Comparison of ENCODE assay signal across 9 cellular contexts in the genomic region with DNA sequence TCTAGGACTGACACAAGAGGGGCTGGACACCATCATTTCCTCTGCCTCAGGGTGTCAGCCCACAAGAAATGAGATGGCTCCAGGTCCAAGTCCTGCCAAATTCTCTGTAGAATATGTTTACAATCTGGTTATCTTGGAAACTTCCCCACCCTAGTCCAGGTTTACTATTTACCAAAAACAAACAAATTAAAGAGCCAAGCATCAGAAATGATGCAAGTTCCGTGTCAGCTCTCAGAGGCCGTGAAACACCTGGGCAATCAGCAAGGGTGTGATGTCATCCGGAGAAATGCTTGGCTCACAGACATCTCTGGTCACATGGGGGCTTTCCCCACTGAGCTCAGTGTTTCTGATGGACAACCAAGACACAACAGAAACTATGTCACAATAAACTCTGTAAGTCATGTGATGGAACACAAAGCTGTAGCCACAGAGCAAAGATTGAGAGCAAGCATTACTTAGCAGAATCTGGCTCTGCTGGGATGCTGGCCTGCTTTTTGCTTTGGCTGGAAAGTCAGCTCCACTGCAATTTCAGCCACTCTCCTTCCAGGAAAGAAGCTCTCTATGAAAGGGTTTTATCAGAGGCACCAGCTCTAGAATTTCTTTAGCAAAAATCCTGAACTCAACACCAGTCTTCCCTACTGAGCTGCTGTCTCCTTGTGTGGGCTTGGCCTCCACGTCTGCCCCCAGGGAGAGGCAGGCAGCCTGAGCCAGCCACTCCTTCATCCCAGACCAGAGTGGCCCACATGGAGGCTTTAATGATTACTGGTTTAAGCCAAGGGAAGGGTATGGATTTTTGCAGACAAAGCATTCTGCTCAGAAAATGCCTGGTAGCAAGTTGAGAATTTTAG. TPM values are rescaled to one million over a fixed set of nuclear protein-coding genes. Genes with fewer than 3 reads are reported as not detected.
DNase-seq lines count a peak whose midpoint lies in the region; ATAC-seq, FAIRE-seq and TF ChIP-seq lines count a peak whose summit lies in the region.
"Had no signal": no experiment of that assay in that cellular context is flagged by ENCODE, and none has a peak within 500 bp of the region (broad histone marks: within the 10 kb centered on the region; RNA-seq: fewer than 3 reads in every experiment).

No MANE protein-coding gene starts in this region.

- peak overlapping the region; percentile 75 for H3K27ac Mint-ChIP-seq in activated T-cell treated with anti-CD3 and anti-CD28 coated beads, Interleukin-2, amount 50 U/mL, for 72 hours
- no peak overlapping the region for H3K27ac Mint-ChIP-seq in activated T-cell treated with anti-CD3 and anti-CD28 coated beads, Interleukin-2, amount 50 U/mL, for 24 hours
- no peak overlapping the region for H3K27ac Mint-ChIP-seq in memory B cell

- peak; percentile 94 for FAIRE-seq in bronchial epithelial cell (lab: Jason Lieb, UNC)

- POLR2A ChIA-PET in HCT116 (lab: Charles Lee), result interaction anchor here (0.8 to 1.1 kb wide), 2 partner anchors 12 to 120 kb away, joined by 3 to 9 read pairs; a partner anchor contains a TSS
- POLR2A ChIA-PET in A673 (lab: Charles Lee; ENCODE audit: low non-redundant PET), result no interaction called here

- H3K4me3 ChIP-seq in HCT116 (replicated peaks in 1 of 2; ENCODE audit: low read depth in 1 of 2, low read length in 2 of 2) (no peak overlapping the region), bronchial epithelial cell (ENCODE audit: low read depth, low read length) (no peak overlapping the region), uterus (no peak overlapping the region), A673 (ENCODE audit: low read depth, low read length, poor library complexity, severe bottlenecking) (no peak overlapping the region)
- H3K4me3 ChIP-seq: cardiac muscle cell had no signal

- DNase-seq in activated T-cell treated with anti-CD3 and anti-CD28 coated beads, Interleukin-2, amount 50 U/mL, for 72 hours, result peak; percentile 74 to 76
- no peak for DNase-seq in activated T-cell treated with anti-CD3 and anti-CD28 coated beads, Interleukin-2, amount 50 U/mL, for 24 hours
- DNase-seq in HCT116 (ENCODE audit: low read depth, low spot score), result no peak
- DNase-seq in NCI-H2196 (lab: John Stamatoyannopoulos, UW; ENCODE audit: unreplicated experiment), result peak; percentile 86
- DNase-seq in bronchial epithelial cell (ENCODE audit: low read depth), result peak; percentile 98
- DNase-seq in memory B cell (ENCODE audit: low spot score in 2 of 2), result no peak
- DNase-seq in uterus, result peak; percentile 82 to 86
- DNase-seq in A673 (ENCODE audit: low spot score), result no peak

- no peaks in the 10 kb centered on the region for H3K9me3 Mint-ChIP-seq in activated T-cell treated with anti-CD3 and anti-CD28 coated beads, Interleukin-2, amount 50 U/mL, for 72 hours
- H3K9me3 Mint-ChIP-seq in activated T-cell treated with anti-CD3 and anti-CD28 coated beads, Interleukin-2, amount 50 U/mL, for 24 hours, result no peaks in the 10 kb centered on the region
- H3K9me3 Mint-ChIP-seq in memory B cell, result no peaks in the 10 kb centered on the region

- CTCF ChIA-PET in HCT116 (lab: Charles Lee), result interaction anchor here (1.2 to 2.1 kb wide), 2 partner anchors 11 to 31 kb away, joined by 3 to 8 read pairs; no protein-coding TSS in a partner anchor
- CTCF ChIA-PET in A673 (lab: Charles Lee), result no interaction called here

- H3K36me3 ChIP-seq in HCT116 (ENCODE audit: control insufficient read depth in 1 of 2, insufficient read depth in 2 of 2, low read length in 2 of 2) (no peaks in the 10 kb centered on the region), bronchial epithelial cell (ENCODE audit: control insufficient read depth, insufficient read depth, low read length) (no peaks in the 10 kb centered on the region), uterus (no peaks in the 10 kb centered on the region), A673 (ENCODE audit: insufficient read depth, low read length, poor library complexity, severe bottlenecking) (no peaks in the 10 kb centered on the region)
- H3K36me3 ChIP-seq: cardiac muscle cell had no signal

- no peak overlapping the region for H2AFZ ChIP-seq in HCT116 (ENCODE audit: low read depth, low read length, poor library complexity, severe bottlenecking)

- ATAC-seq in activated T-cell treated with anti-CD3 and anti-CD28 coated beads, Interleukin-2, amount 50 U/mL, for 72 hours (replicated peaks in 1 of 2), result peak; percentile 91 to 94
- ATAC-seq in HCT116 (no peak), memory B cell (ENCODE audit: low read depth) (peak; percentile 82)

- H4K20me1 ChIP-seq in HCT116 (ENCODE audit: insufficient read depth), result no peaks in the 10 kb centered on the region

- TF ChIP-seq POLR2A in HCT116 (IDR thresholded peaks at IDR 0.05; ENCODE audit: borderline replicate concordance, extremely low read depth, insufficient read depth, insufficient read length), result no peak
- no peak for TF ChIP-seq POLR2A in uterus (IDR thresholded peaks at IDR 0.05)

- peaks cover 16% of the 10 kb centered on the region for H3K4me1 Mint-ChIP-seq in activated T-cell treated with anti-CD3 and anti-CD28 coated beads, Interleukin-2, amount 50 U/mL, for 72 hours (ENCODE audit: low read depth)
- peaks cover 5% of the 10 kb centered on the region for H3K4me1 Mint-ChIP-seq in activated T-cell treated with anti-CD3 and anti-CD28 coated beads, Interleukin-2, amount 50 U/mL, for 24 hours (ENCODE audit: low read depth)
- no peaks in the 10 kb centered on the region for H3K4me1 Mint-ChIP-seq in memory B cell

- H3K4me3 Mint-ChIP-seq in activated T-cell treated with anti-CD3 and anti-CD28 coated beads, Interleukin-2, amount 50 U/mL, for 72 hours, result no peak overlapping the region
- no peak overlapping the region for H3K4me3 Mint-ChIP-seq in activated T-cell treated with anti-CD3 and anti-CD28 coated beads, Interleukin-2, amount 50 U/mL, for 24 hours
- no peak overlapping the region for H3K4me3 Mint-ChIP-seq in memory B cell

- H3K4me2 ChIP-seq in HCT116 (ENCODE audit: low read length), result no peak overlapping the region

- no peak overlapping the region for H3K9ac ChIP-seq in HCT116 (ENCODE audit: low read length)

- no peaks in the 10 kb centered on the region for H3K9me3 ChIP-seq in HCT116 (ENCODE audit: control insufficient read depth in 1 of 2, insufficient read depth in 1 of 2, low read depth in 1 of 2, low read length in 2 of 2)
- H3K9me3 ChIP-seq in uterus, result no peaks in the 10 kb centered on the region
- no peaks in the 10 kb centered on the region for H3K9me3 ChIP-seq in A673 (ENCODE audit: low read depth, low read length, poor library complexity, severe bottlenecking)

- H3K36me3 Mint-ChIP-seq in activated T-cell treated with anti-CD3 and anti-CD28 coated beads, Interleukin-2, amount 50 U/mL, for 72 hours (ENCODE audit: insufficient read depth in 2 of 2), result no peaks in the 10 kb centered on the region
- H3K36me3 Mint-ChIP-seq in activated T-cell treated with anti-CD3 and anti-CD28 coated beads, Interleukin-2, amount 50 U/mL, for 24 hours (ENCODE audit: low read depth), result no peaks in the 10 kb centered on the region
- no peaks in the 10 kb centered on the region for H3K36me3 Mint-ChIP-seq in memory B cell

- H3K4me1 ChIP-seq in HCT116 (ENCODE audit: control insufficient read depth in 1 of 2, insufficient read depth in 2 of 2, low read length in 2 of 2) (peaks cover 5 to 30% of the 10 kb centered on the region in 2 experiments; a peak in 3 of 4 replicates), uterus (peaks cover 0 to 16% of the 10 kb centered on the region in 2 donors), A673 (ENCODE audit: insufficient read depth, low read length, poor library complexity, severe bottlenecking) (no peaks in the 10 kb centered on the region)

- no peaks in the 10 kb centered on the region for H3K79me2 ChIP-seq in HCT116 (ENCODE audit: insufficient read depth, low read length)

- intact Hi-C loops in HCT116 (cut with micrococcal nuclease), result no loop called here
- intact Hi-C loops in uterus (cut with DNase I; ENCODE audit: low total_unique reads), result no loop called here
- intact Hi-C loops in A673 (cut with micrococcal nuclease; ENCODE audit: unreplicated experiment), result no loop called here

- no peak for TF ChIP-seq RAD21 in HCT116 (IDR thresholded peaks at IDR 0.05; ENCODE audit: low read depth)

- peaks cover 12% of the 10 kb centered on the region for H3K27me3 Mint-ChIP-seq in activated T-cell treated with anti-CD3 and anti-CD28 coated beads, Interleukin-2, amount 50 U/mL, for 72 hours (ENCODE audit: low read depth)
- no peaks in the 10 kb centered on the region for H3K27me3 Mint-ChIP-seq in activated T-cell treated with anti-CD3 and anti-CD28 coated beads, Interleukin-2, amount 50 U/mL, for 24 hours
- H3K27me3 Mint-ChIP-seq in memory B cell, result peaks cover 4% of the 10 kb centered on the region

- RAD21 ChIA-PET in HCT116 (lab: Charles Lee; ENCODE audit: low non-redundant PET in 1 of 2, low total read pairs in 2 of 2, uncharacterized antibody in 2 of 2, unreplicated experiment in 2 of 2), result no interaction called here

- H3K9me2 ChIP-seq in HCT116 (ENCODE audit: insufficient read depth), result no peaks in the 10 kb centered on the region

- H3K27me3 ChIP-seq in HCT116 (ENCODE audit: insufficient read depth, low read length), result no peaks in the 10 kb centered on the region
- H3K27me3 ChIP-seq in bronchial epithelial cell (ENCODE audit: control insufficient read depth, insufficient read depth, low read length), result no peaks in the 10 kb centered on the region
- H3K27me3 ChIP-seq in uterus, result no peaks in the 10 kb centered on the region
- H3K27me3 ChIP-seq in A673 (replicated peaks; ENCODE audit: insufficient read depth, low read depth, low read length, poor library complexity), result no peaks in the 10 kb centered on the region
- H3K27me3 ChIP-seq: cardiac muscle cell had no signal

- no TSS peak for BruUV-seq in HCT116 (replicated peaks; lab: Mats Ljungman, UMichigan)
- BruUV-seq in A673 (replicated peaks; lab: Mats Ljungman, UMichigan), result no TSS peak

- TF ChIP-seq CTCF in HCT116 (IDR thresholded peaks at IDR 0.05 in 2 of 3, conservative IDR thresholded peaks at IDR 0.05 in 1 of 3; ENCODE audit: borderline replicate concordance in 1 of 3, insufficient read depth in 1 of 3, low read depth in 2 of 3, low read length in 2 of 3) (no peak), bronchial epithelial cell (IDR thresholded peaks at IDR 0.05; ENCODE audit: insufficient read depth, low read length, severe bottlenecking) (no peak), uterus (IDR thresholded peaks at IDR 0.05) (no peak), A673 (conservative IDR thresholded peaks at IDR 0.05; ENCODE audit: low read depth, low read length) (no peak)

- H3K27ac ChIP-seq in HCT116 (ENCODE audit: low read depth, low read length) (no peak overlapping the region), uterus (peak overlapping the region; percentile 68 to 80), A673 (ENCODE audit: low read depth, low read length, poor library complexity, severe bottlenecking) (no peak overlapping the region)
- H3K27ac ChIP-seq: cardiac muscle cell had no signal

TF ChIP-seq in HCT116, 20 proteins besides CTCF, POLR2A, EP300 and RAD21 (continues in another document):
- peak; percentile 54 for TF ChIP-seq SP1 (IDR thresholded peaks at IDR 0.05; ENCODE audit: low read depth)

RNA-seq across cellular contexts. Expression of a gene that starts 55.9 kb away (rescaled TPM):
- total RNA-seq in activated T-cell treated with anti-CD3 and anti-CD28 coated beads, Interleukin-2, amount 50 U/mL, for 72 hours, result 10 to 100 TPM; 36.9 to 40.7 TPM
- 78.4 TPM for total RNA-seq in HCT116 (2021; ENCODE audit: unreplicated experiment)
- 97.2 and 107 TPM in 2 replicates for polyA plus RNA-seq in HCT116 (2012)
- 50.5 and 58.9 TPM in 2 replicates for total RNA-seq in bronchial epithelial cell
- total RNA-seq in uterus, result 100 to 1,000 TPM in 2 of 4 donors, 10 to 100 TPM in 2; 35.0 to 180 (median 122) TPM
- total RNA-seq in A673 (2021), result 51.0 and 59.5 TPM in 2 replicates

Comparison
In these comparisons a context has a peak if more than half of its experiments do, and no peak if none do; other contexts are left out.
1. DNase-seq: peak in activated T-cell treated with anti-CD3 and anti-CD28 coated beads, Interleukin-2, amount 50 U/mL, for 72 hours (2 of 2), NCI-H2196 (single experiment), bronchial epithelial cell (single experiment) and uterus (2 of 2); none in activated T-cell treated with anti-CD3 and anti-CD28 coated beads, Interleukin-2, amount 50 U/mL, for 24 hours (single experiment), HCT116 (single experiment), memory B cell (0 of 2) and A673 (single experiment).
2. H3K27ac ChIP-seq: peak in uterus (2 of 2); none in HCT116 (single experiment) and A673 (single experiment).